In genomic region chr5:98963019-98963418, GRCh38 we compare ENCODE assay signal across 1 cellular context.
TF ChIP-seq lines count a peak whose summit lies in the region.

No MANE protein-coding gene starts in this region.

TF ChIP-seq in K562, 482 proteins besides CTCF, POLR2A, EP300 and RAD21 (continued from another document):
- no peak for TF ChIP-seq ZNF609 (CRISPR knock-in tag; IDR thresholded peaks at IDR 0.05; ENCODE audit: borderline replicate concordance)
- no peak for TF ChIP-seq ZNF140 (CRISPR knock-in tag; IDR thresholded peaks at IDR 0.05)
- TF ChIP-seq ESRRB (CRISPR knock-in tag; IDR thresholded peaks at IDR 0.05; ENCODE audit: borderline replicate concordance), result no peak
